ENCODE assay signal across 1 cellular context in the genomic region with DNA sequence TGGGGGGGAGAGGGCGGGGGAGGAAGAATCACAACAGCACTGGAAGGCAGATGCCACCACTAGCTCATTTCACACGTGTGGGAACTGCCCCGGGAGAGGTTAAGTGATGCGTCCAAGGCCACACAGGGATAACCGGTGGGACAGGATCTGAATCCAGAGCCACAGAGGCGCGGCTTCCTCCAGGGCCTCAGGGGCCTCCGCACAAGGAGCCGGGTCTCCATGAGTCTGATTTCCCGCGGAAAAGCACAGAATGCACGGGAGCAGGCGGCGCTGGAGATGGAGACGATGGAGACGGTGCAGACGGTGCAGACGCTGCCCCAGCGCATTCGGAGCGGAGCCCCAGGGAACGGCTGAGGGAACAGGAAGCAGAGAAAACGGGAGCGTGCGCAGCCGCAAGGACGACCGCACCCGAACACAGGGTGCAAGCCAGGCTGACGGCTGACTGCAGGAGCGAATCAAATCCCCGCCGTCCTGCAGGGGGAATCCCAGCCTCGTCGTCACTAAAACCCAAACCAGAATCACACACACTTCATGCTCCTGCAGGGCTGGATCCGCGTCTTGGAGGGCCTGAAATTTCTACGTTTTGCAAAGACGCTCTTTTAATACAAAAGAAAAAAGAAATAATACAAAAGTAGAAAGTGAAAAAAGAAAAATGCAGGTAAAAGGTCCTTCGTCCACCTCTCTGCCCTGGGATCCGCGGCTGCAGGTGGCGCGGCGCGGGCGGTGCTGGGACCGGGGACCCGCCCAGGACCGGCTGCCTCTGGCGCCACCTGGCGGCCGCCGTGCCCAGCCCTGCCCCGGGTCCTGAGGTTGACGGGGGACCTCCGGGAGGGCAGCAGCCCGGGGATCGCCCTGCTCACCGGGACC.
TF ChIP-seq lines count a peak whose summit lies in the region.

No MANE protein-coding gene starts in this region.

TF ChIP-seq in GM23338, 12 proteins besides CTCF, POLR2A, EP300 and RAD21 (continued from another document):
- TF ChIP-seq REST (IDR thresholded peaks at IDR 0.05; ENCODE audit: unreplicated experiment): no peak
- TF ChIP-seq EZH2 (IDR thresholded peaks at IDR 0.05; ENCODE audit: low read depth, unreplicated experiment): no peak
- TF ChIP-seq ETS1 (IDR thresholded peaks at IDR 0.05): no peak
- no peak for TF ChIP-seq STAT1 (IDR thresholded peaks at IDR 0.05; ENCODE audit: unreplicated experiment)
- TF ChIP-seq, protein P1, sequence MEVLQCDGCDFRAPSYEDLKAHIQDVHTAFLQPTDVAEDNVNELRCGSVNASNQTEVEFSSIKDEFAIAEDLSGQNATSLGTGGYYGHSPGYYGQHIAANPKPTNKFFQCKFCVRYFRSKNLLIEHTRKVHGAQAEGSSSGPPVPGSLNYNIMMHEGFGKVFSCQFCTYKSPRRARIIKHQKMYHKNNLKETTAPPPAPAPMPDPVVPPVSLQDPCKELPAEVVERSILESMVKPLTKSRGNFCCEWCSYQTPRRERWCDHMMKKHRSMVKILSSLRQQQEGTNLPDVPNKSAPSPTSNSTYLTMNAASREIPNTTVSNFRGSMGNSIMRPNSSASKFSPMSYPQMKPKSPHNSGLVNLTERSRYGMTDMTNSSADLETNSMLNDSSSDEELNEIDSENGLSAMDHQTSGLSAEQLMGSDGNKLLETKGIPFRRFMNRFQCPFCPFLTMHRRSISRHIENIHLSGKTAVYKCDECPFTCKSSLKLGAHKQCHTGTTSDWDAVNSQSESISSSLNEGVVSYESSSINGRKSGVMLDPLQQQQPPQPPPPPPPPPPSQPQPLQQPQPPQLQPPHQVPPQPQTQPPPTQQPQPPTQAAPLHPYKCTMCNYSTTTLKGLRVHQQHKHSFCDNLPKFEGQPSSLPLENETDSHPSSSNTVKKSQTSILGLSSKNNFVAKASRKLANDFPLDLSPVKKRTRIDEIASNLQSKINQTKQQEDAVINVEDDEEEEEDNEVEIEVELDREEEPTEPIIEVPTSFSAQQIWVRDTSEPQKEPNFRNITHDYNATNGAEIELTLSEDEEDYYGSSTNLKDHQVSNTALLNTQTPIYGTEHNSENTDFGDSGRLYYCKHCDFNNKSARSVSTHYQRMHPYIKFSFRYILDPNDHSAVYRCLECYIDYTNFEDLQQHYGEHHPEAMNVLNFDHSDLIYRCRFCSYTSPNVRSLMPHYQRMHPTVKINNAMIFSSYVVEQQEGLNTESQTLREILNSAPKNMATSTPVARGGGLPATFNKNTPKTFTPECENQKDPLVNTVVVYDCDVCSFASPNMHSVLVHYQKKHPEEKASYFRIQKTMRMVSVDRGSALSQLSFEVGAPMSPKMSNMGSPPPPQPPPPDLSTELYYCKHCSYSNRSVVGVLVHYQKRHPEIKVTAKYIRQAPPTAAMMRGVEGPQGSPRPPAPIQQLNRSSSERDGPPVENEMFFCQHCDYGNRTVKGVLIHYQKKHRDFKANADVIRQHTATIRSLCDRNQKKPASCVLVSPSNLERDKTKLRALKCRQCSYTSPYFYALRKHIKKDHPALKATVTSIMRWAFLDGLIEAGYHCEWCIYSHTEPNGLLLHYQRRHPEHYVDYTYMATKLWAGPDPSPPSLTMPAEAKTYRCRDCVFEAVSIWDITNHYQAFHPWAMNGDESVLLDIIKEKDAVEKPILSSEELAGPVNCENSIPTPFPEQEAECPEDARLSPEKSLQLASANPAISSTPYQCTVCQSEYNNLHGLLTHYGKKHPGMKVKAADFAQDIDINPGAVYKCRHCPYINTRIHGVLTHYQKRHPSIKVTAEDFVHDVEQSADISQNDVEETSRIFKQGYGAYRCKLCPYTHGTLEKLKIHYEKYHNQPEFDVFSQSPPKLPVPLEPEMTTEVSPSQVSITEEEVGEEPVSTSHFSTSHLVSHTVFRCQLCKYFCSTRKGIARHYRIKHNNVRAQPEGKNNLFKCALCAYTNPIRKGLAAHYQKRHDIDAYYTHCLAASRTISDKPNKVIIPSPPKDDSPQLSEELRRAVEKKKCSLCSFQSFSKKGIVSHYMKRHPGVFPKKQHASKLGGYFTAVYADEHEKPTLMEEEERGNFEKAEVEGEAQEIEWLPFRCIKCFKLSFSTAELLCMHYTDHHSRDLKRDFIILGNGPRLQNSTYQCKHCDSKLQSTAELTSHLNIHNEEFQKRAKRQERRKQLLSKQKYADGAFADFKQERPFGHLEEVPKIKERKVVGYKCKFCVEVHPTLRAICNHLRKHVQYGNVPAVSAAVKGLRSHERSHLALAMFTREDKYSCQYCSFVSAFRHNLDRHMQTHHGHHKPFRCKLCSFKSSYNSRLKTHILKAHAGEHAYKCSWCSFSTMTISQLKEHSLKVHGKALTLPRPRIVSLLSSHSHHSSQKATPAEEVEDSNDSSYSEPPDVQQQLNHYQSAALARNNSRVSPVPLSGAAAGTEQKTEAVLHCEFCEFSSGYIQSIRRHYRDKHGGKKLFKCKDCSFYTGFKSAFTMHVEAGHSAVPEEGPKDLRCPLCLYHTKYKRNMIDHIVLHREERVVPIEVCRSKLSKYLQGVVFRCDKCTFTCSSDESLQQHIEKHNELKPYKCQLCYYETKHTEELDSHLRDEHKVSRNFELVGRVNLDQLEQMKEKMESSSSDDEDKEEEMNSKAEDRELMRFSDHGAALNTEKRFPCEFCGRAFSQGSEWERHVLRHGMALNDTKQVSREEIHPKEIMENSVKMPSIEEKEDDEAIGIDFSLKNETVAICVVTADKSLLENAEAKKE (CRISPR knock-in tag; IDR thresholded peaks at IDR 0.05): no peak
- TF ChIP-seq ZNF114 (CRISPR knock-in tag; IDR thresholded peaks at IDR 0.05): no peak
TF ChIP-seq in GM23338: peak in this region for 0.
